ENCODE assay signal across 19 cellular contexts in genomic region chr15:80986487-80986886, GRCh38. TPM values are rescaled to one million over a fixed set of nuclear protein-coding genes. Genes with fewer than 3 reads are reported as not detected.
DNase-seq lines count a peak whose midpoint lies in the region; ATAC-seq and TF ChIP-seq lines count a peak whose summit lies in the region.
"Had no signal": no experiment of that assay in that cellular context is flagged by ENCODE, and none has a peak within 500 bp of the region (broad histone marks: within the 10 kb centered on the region; RNA-seq: fewer than 3 reads in every experiment).

No MANE protein-coding gene starts in this region.

- DNase-seq in natural killer cell treated with Interleukin-12 subunit alpha and Interleukin-12 subunit beta and Interleukin-15 and Interleukin-18, amount 100 ng/mL, for 72 hours (ENCODE audit: low spot score), result no peak
- DNase-seq in natural killer cell (no peak), NCI-H82 (lab: John Stamatoyannopoulos, UW) (peak; percentile 47), kidney glomerular epithelial cell (lab: John Stamatoyannopoulos, UW) (no peak), NCI-H2081 treated with DMSO at 0.1 percent for 48 hours (lab: John Stamatoyannopoulos, UW) (no peak)
- DNase-seq: activated CD4-positive, alpha-beta memory T cell treated with anti-CD3 and anti-CD28 coated beads for 36 hours; colonic mucosa; GF-D8; GM23248; left colon; NCI-H2081; NCI-H524; sigmoid colon; SK-N-SH had no signal

- peaks cover 27% of the 10 kb centered on the region for H3K36me3 Mint-ChIP-seq in natural killer cell treated with Interleukin-12 subunit alpha and Interleukin-12 subunit beta and Interleukin-15 and Interleukin-18, amount 100 ng/mL, for 72 hours
- H3K36me3 Mint-ChIP-seq in natural killer cell, result no peaks in the 10 kb centered on the region
- peaks cover 52% of the 10 kb centered on the region for H3K36me3 Mint-ChIP-seq in dendritic cell treated with granulocyte-macrophage colony-stimulating factor and Interleukin-4, amounts not matched to agents 40 ng/mL and 50 ng/mL, for 4 days (ENCODE audit: low read depth)

- H3K27me3 Mint-ChIP-seq in natural killer cell treated with Interleukin-12 subunit alpha and Interleukin-12 subunit beta and Interleukin-15 and Interleukin-18, amount 100 ng/mL, for 72 hours, result no peaks in the 10 kb centered on the region
- no peaks in the 10 kb centered on the region for H3K27me3 Mint-ChIP-seq in natural killer cell (ENCODE audit: low read depth in 2 of 2)
- no peaks in the 10 kb centered on the region for H3K27me3 Mint-ChIP-seq in dendritic cell treated with granulocyte-macrophage colony-stimulating factor and Interleukin-4, amounts not matched to agents 40 ng/mL and 50 ng/mL, for 4 days
- H3K27me3 Mint-ChIP-seq: activated CD4-positive, alpha-beta memory T cell treated with anti-CD3 and anti-CD28 coated beads for 36 hours had no signal

- peaks cover 56 to 63% of the 10 kb centered on the region in 2 donors for H3K4me1 Mint-ChIP-seq in natural killer cell treated with Interleukin-12 subunit alpha and Interleukin-12 subunit beta and Interleukin-15 and Interleukin-18, amount 100 ng/mL, for 72 hours (ENCODE audit: low read depth in 2 of 2)
- H3K4me1 Mint-ChIP-seq in natural killer cell, result peaks cover 59 to 65% of the 10 kb centered on the region in 2 donors
- H3K4me1 Mint-ChIP-seq in dendritic cell treated with granulocyte-macrophage colony-stimulating factor and Interleukin-4, amounts not matched to agents 40 ng/mL and 50 ng/mL, for 4 days (ENCODE audit: low read depth), result peaks cover 64% of the 10 kb centered on the region

- peak overlapping the region in 1 of 2 donors; percentile 63 for H3K27ac Mint-ChIP-seq in natural killer cell treated with Interleukin-12 subunit alpha and Interleukin-12 subunit beta and Interleukin-15 and Interleukin-18, amount 100 ng/mL, for 72 hours
- no peak overlapping the region for H3K27ac Mint-ChIP-seq in natural killer cell
- H3K27ac Mint-ChIP-seq in dendritic cell treated with granulocyte-macrophage colony-stimulating factor and Interleukin-4, amounts not matched to agents 40 ng/mL and 50 ng/mL, for 4 days, result peak overlapping the region; percentile 1
- H3K27ac Mint-ChIP-seq: activated T-helper 2 cell treated with anti-CD3 and anti-CD28 coated beads, Interferon-gamma antibody, Interleukin-2, Interleukin-4, amounts not matched to agents 10 μg/mL and 5 μg/mL and 100 μg/mL, durations not matched to agents 14 hours and 24 hours and 36 hours had no signal

- no peak for TF ChIP-seq CTCF in natural killer cell (IDR thresholded peaks at IDR 0.05)

- intact Hi-C loops in natural killer cell (cut with micrococcal nuclease), result no loop called here
- intact Hi-C loops in dendritic cell treated with granulocyte-macrophage colony-stimulating factor and Interleukin-4, amounts not matched to agents 40 ng/mL and 50 ng/mL, for 4 days (cut with micrococcal nuclease), result no loop called here

- H3K4me3 Mint-ChIP-seq in natural killer cell treated with Interleukin-12 subunit alpha and Interleukin-12 subunit beta and Interleukin-15 and Interleukin-18, amount 100 ng/mL, for 72 hours, result peak overlapping the region; percentile 49
- H3K4me3 Mint-ChIP-seq in natural killer cell, result no peak overlapping the region
- H3K4me3 Mint-ChIP-seq in dendritic cell treated with granulocyte-macrophage colony-stimulating factor and Interleukin-4, amounts not matched to agents 40 ng/mL and 50 ng/mL, for 4 days, result no peak overlapping the region

- ATAC-seq in natural killer cell treated with Interleukin-12 subunit alpha and Interleukin-12 subunit beta and Interleukin-15 and Interleukin-18, amount 100 ng/mL, for 72 hours, result no peak
- ATAC-seq in natural killer cell (no peak), GM18498 (IDR thresholded peaks at IDR 0.05; ENCODE audit: unreplicated experiment) (no peak), HG03095 (IDR thresholded peaks at IDR 0.05; ENCODE audit: unreplicated experiment) (no peak)
- ATAC-seq: left colon, Panc1 had no signal

- no peaks in the 10 kb centered on the region for H3K9me3 Mint-ChIP-seq in natural killer cell treated with Interleukin-12 subunit alpha and Interleukin-12 subunit beta and Interleukin-15 and Interleukin-18, amount 100 ng/mL, for 72 hours
- H3K9me3 Mint-ChIP-seq in natural killer cell, result no peaks in the 10 kb centered on the region
- no peaks in the 10 kb centered on the region for H3K9me3 Mint-ChIP-seq in dendritic cell treated with granulocyte-macrophage colony-stimulating factor and Interleukin-4, amounts not matched to agents 40 ng/mL and 50 ng/mL, for 4 days
- H3K9me3 Mint-ChIP-seq: activated CD4-positive, alpha-beta memory T cell treated with anti-CD3 and anti-CD28 coated beads for 36 hours; activated T-helper 2 cell treated with anti-CD3 and anti-CD28 coated beads, Interferon-gamma antibody, Interleukin-2, Interleukin-4, amounts not matched to agents 10 μg/mL and 5 μg/mL and 100 μg/mL, durations not matched to agents 14 hours and 24 hours and 36 hours had no signal

RNA-seq across cellular contexts. Expression of gene MESD, which starts 3.1 kb away (rescaled TPM):
- total RNA-seq in natural killer cell treated with Interleukin-12 subunit alpha and Interleukin-12 subunit beta and Interleukin-15 and Interleukin-18, amount 100 ng/mL, for 72 hours, result 10 to 100 TPM; 33.7 to 35.6 TPM
- total RNA-seq in natural killer cell, result 10 to 100 TPM; 14.7 to 26.0 (median 24.5) TPM

RNA-seq across cellular contexts. Expression of gene TLNRD1, which starts 14.2 kb away (rescaled TPM):
- 10 to 100 TPM; 31.8 to 40.7 TPM for total RNA-seq in natural killer cell treated with Interleukin-12 subunit alpha and Interleukin-12 subunit beta and Interleukin-15 and Interleukin-18, amount 100 ng/mL, for 72 hours
- 10 to 100 TPM; 13.4 to 19.6 (median 17.5) TPM for total RNA-seq in natural killer cell
